22 cellular contexts compared by ENCODE assay signal in the genomic region with DNA sequence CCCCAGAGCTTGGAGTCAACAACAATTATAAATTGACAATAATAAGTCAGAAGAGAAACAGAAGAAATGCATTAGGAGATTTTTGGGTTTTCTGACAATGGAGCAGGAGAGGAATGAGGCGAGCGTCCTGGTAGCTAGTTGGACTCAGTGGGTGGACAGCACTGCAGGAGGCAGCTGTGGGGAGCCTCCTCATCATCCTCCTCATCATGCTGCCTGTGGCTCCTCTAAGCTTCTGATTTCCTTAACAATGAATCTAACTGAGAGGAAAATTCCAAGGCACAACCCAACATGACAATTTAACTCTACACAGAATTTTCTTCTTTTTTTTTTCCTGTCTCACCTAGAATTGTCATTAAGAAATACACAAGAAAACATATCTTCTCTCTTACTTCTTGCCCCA.
"Had no signal": no experiment of that assay in that cellular context is flagged by ENCODE, and none has a peak within 500 bp of the region (broad histone marks: within the 10 kb centered on the region; RNA-seq: fewer than 3 reads in every experiment).

No MANE protein-coding gene starts in this region.

- H3K27me3 Mint-ChIP-seq: activated CD8-positive, alpha-beta memory T cell treated with anti-CD3 and anti-CD28 coated beads, Interleukin-2, amount 10 ng/mL, durations not matched to agents 7 days and 5 days had no signal

- H3K27me3 ChIP-seq: colonic mucosa, dorsolateral prefrontal cortex, gastroesophageal sphincter, heart left ventricle, thyroid gland had no signal

- H3K4me3 ChIP-seq: colonic mucosa, dorsolateral prefrontal cortex, esophagus squamous epithelium, gastroesophageal sphincter, heart left ventricle, prostate gland, spleen, thyroid gland had no signal

- H3K36me3 ChIP-seq: colonic mucosa, esophagus squamous epithelium, gastroesophageal sphincter, heart left ventricle, prostate gland, spleen, thyroid gland had no signal

- DNase-seq: activated CD4-positive, alpha-beta T cell treated with anti-CD3 and anti-CD28 coated beads, Interleukin-2, amount 10 ng/mL, durations not matched to agents 7 days and 5 days; activated CD8-positive, alpha-beta memory T cell treated with anti-CD3 and anti-CD28 coated beads, Interleukin-2, amount 10 ng/mL, durations not matched to agents 7 days and 5 days; activated CD8-positive, alpha-beta T cell treated with anti-CD3 and anti-CD28 coated beads for 36 hours; activated effector memory CD4-positive, alpha-beta T cell treated with anti-CD3 and anti-CD28 coated beads, Interleukin-2, amount 50 U/mL, for 16 hours; activated naive CD4-positive, alpha-beta T cell treated with anti-CD3 and anti-CD28 coated beads, Interleukin-2, amount 10 ng/mL, durations not matched to agents 7 days and 5 days; activated T-cell treated with anti-CD3 and anti-CD28 coated beads for 4 hours; amygdala; colonic mucosa; dorsolateral prefrontal cortex; esophagus squamous epithelium; heart left ventricle; left ventricle myocardium superior; mammary epithelial cell; spleen; stimulated activated CD4-positive, alpha-beta T cell treated with anti-CD3 and anti-CD28 coated beads, Interleukin-4, amount 100 ng/mL, for 24 hours; substantia nigra; thyroid gland had no signal

- H3K4me1 Mint-ChIP-seq: activated CD4-positive, alpha-beta T cell treated with anti-CD3 and anti-CD28 coated beads, Interleukin-2, amount 10 ng/mL, durations not matched to agents 7 days and 5 days; activated CD8-positive, alpha-beta memory T cell treated with anti-CD3 and anti-CD28 coated beads, Interleukin-2, amount 10 ng/mL, durations not matched to agents 7 days and 5 days; activated naive CD4-positive, alpha-beta T cell treated with anti-CD3 and anti-CD28 coated beads, Interleukin-2, amount 10 ng/mL, durations not matched to agents 7 days and 5 days had no signal

- H3K4me1 ChIP-seq: colonic mucosa, esophagus squamous epithelium, gastroesophageal sphincter, heart left ventricle, prostate gland, spleen, thyroid gland had no signal

- H3K9me3 ChIP-seq: colonic mucosa, esophagus squamous epithelium, gastroesophageal sphincter, heart left ventricle, prostate gland, spleen, thyroid gland had no signal

- ATAC-seq: activated CD4-positive, CD25-positive, alpha-beta regulatory T cell treated with anti-CD3 and anti-CD28 coated beads, Interleukin-2, amount 50 U/mL, for 24 hours; activated CD8-positive, alpha-beta memory T cell treated with anti-CD3 and anti-CD28 coated beads, Interleukin-2, amount 10 ng/mL, durations not matched to agents 7 days and 5 days; activated CD8-positive, alpha-beta T cell treated with anti-CD3 and anti-CD28 coated beads for 36 hours; gastroesophageal sphincter; heart left ventricle; left ventricle myocardium superior had no signal

- H3K4me3 Mint-ChIP-seq: activated CD4-positive, alpha-beta T cell treated with anti-CD3 and anti-CD28 coated beads, Interleukin-2, amount 10 ng/mL, durations not matched to agents 7 days and 5 days; activated CD8-positive, alpha-beta memory T cell treated with anti-CD3 and anti-CD28 coated beads, Interleukin-2, amount 10 ng/mL, durations not matched to agents 7 days and 5 days; activated CD8-positive, alpha-beta T cell treated with anti-CD3 and anti-CD28 coated beads for 36 hours; activated naive CD4-positive, alpha-beta T cell treated with anti-CD3 and anti-CD28 coated beads, Interleukin-2, amount 10 ng/mL, durations not matched to agents 7 days and 5 days; neural crest cell; stimulated activated naive CD8-positive, alpha-beta T cell treated with anti-CD3 and anti-CD28 coated beads, Interleukin-15, Interleukin-2, amounts not matched to agents 100 ng/mL and 50 ng/mL, for 24 hours had no signal

- H3K9me3 Mint-ChIP-seq: activated CD4-positive, alpha-beta T cell treated with anti-CD3 and anti-CD28 coated beads, Interleukin-2, amount 10 ng/mL, durations not matched to agents 7 days and 5 days; activated CD8-positive, alpha-beta T cell treated with anti-CD3 and anti-CD28 coated beads for 36 hours; activated naive CD4-positive, alpha-beta T cell treated with anti-CD3 and anti-CD28 coated beads, Interleukin-2, amount 10 ng/mL, durations not matched to agents 7 days and 5 days; neural crest cell had no signal

- H3K27ac ChIP-seq: colonic mucosa, dorsolateral prefrontal cortex, esophagus squamous epithelium, gastroesophageal sphincter, heart left ventricle, prostate gland, spleen, thyroid gland had no signal

- H3K27ac Mint-ChIP-seq: activated CD4-positive, alpha-beta T cell treated with anti-CD3 and anti-CD28 coated beads, Interleukin-2, amount 10 ng/mL, durations not matched to agents 7 days and 5 days; activated CD8-positive, alpha-beta memory T cell treated with anti-CD3 and anti-CD28 coated beads, Interleukin-2, amount 10 ng/mL, durations not matched to agents 7 days and 5 days; activated CD8-positive, alpha-beta T cell treated with anti-CD3 and anti-CD28 coated beads for 36 hours; activated naive CD4-positive, alpha-beta T cell treated with anti-CD3 and anti-CD28 coated beads, Interleukin-2, amount 10 ng/mL, durations not matched to agents 7 days and 5 days; stimulated activated naive CD8-positive, alpha-beta T cell treated with anti-CD3 and anti-CD28 coated beads, Interleukin-15, Interleukin-2, amounts not matched to agents 100 ng/mL and 50 ng/mL, for 24 hours had no signal

- H3K36me3 Mint-ChIP-seq: activated CD8-positive, alpha-beta memory T cell treated with anti-CD3 and anti-CD28 coated beads, Interleukin-2, amount 10 ng/mL, durations not matched to agents 7 days and 5 days; activated naive CD4-positive, alpha-beta T cell treated with anti-CD3 and anti-CD28 coated beads, Interleukin-2, amount 10 ng/mL, durations not matched to agents 7 days and 5 days had no signal
